Comparison of ENCODE assay signal across 8 cellular contexts in genomic region chr14:79117561-79117960, GRCh38.
"Had no signal": no experiment of that assay in that cellular context is flagged by ENCODE, and none has a peak within 500 bp of the region (broad histone marks: within the 10 kb centered on the region; RNA-seq: fewer than 3 reads in every experiment).

No MANE protein-coding gene starts in this region.

- DNase-seq: GDM1, GF-D8 had no signal

- FAIRE-seq: G401.6, GM12878, GM12891, GM12892, GM18507, GM19239 had no signal

- H3K4me3 ChIP-seq: GM12878 had no signal

- ATAC-seq: GM12878 had no signal
